Comparison of ENCODE assay signal across 14 cellular contexts in genomic region chr2:203722411-203722810, GRCh38. TPM values are rescaled to one million over a fixed set of nuclear protein-coding genes. Genes with fewer than 3 reads are reported as not detected.
A peak's percentile ranks its signal among the peaks of the same experiment; 100 is the strongest.
DNase-seq lines count a peak whose midpoint lies in the region; FAIRE-seq and TF ChIP-seq lines count a peak whose summit lies in the region.
"Had no signal": no experiment of that assay in that cellular context is flagged by ENCODE, and none has a peak within 500 bp of the region (broad histone marks: within the 10 kb centered on the region; RNA-seq: fewer than 3 reads in every experiment).

No MANE protein-coding gene starts in this region.

- no peak overlapping the region for H2BK120ac ChIP-seq in H9 (ENCODE audit: low read depth, low read length, poor library complexity, severe bottlenecking)

- no peak overlapping the region for H3K18ac ChIP-seq in H9 (ENCODE audit: insufficient read length, low read depth, low read length)

- H2BK15ac ChIP-seq in H9 (ENCODE audit: low read depth, low read length) = no peak overlapping the region

- no peak overlapping the region for H4K8ac ChIP-seq in H9 (replicated peaks; ENCODE audit: insufficient read length, low read depth, low read length)

- H4K91ac ChIP-seq in H9 (ENCODE audit: insufficient read length, low read depth, low read length) = no peak overlapping the region

- peaks cover 2% of the 10 kb centered on the region for H3K9me3 Mint-ChIP-seq in T-helper 1 cell treated with Interleukin-12 subunit alpha and Interleukin-12 subunit beta and Interleukin-4 antibody, amounts not matched to agents 30 μg/mL and 1 μg/mL, for 36 hours
- no peaks in the 10 kb centered on the region; a peak in 1 of 5 replicates for H3K9me3 Mint-ChIP-seq in H9

- no peaks in the 10 kb centered on the region for H3K27me3 Mint-ChIP-seq in T-helper 1 cell treated with Interleukin-12 subunit alpha and Interleukin-12 subunit beta and Interleukin-4 antibody, amounts not matched to agents 30 μg/mL and 1 μg/mL, for 36 hours (ENCODE audit: low read depth)
- H3K27me3 Mint-ChIP-seq in H9 (ENCODE audit: low read depth) = no peaks in the 10 kb centered on the region

- peaks cover 73% of the 10 kb centered on the region for H3K4me1 Mint-ChIP-seq in T-helper 1 cell treated with Interleukin-12 subunit alpha and Interleukin-12 subunit beta and Interleukin-4 antibody, amounts not matched to agents 30 μg/mL and 1 μg/mL, for 36 hours (ENCODE audit: low read depth)
- peaks cover 37 to 38% of the 10 kb centered on the region in 2 experiments for H3K4me1 Mint-ChIP-seq in H9

- DNase-seq in T-helper 1 cell = no peak
- DNase-seq in H9 = no peak
- DNase-seq in NK-92 (lab: John Stamatoyannopoulos, UW; ENCODE audit: unreplicated experiment) = no peak
- no peak for DNase-seq in GM12891 (ENCODE audit: insufficient read length, low spot score)
- DNase-seq in Ammon's horn (ENCODE audit: low spot score) = no peak
- DNase-seq: ACHN, NCI-H1105 treated with DMSO at 0.1 percent for 48 hours, NCI-H524 treated with DMSO at 0.1 percent for 48 hours, posterior cingulate gyrus, SHP77 had no signal

- no peak overlapping the region for H2BK5ac ChIP-seq in H9 (ENCODE audit: insufficient read length, low read length)

- H3K14ac ChIP-seq in H9 (ENCODE audit: insufficient read depth, low read length) = no peak overlapping the region

- H3K36me3 Mint-ChIP-seq in T-helper 1 cell treated with Interleukin-12 subunit alpha and Interleukin-12 subunit beta and Interleukin-4 antibody, amounts not matched to agents 30 μg/mL and 1 μg/mL, for 36 hours (ENCODE audit: low read depth) = peaks cover 64% of the 10 kb centered on the region
- peaks cover 0 to 12% (median 0%) of the 10 kb centered on the region in 3 experiments; a peak in 2 of 7 replicates for H3K36me3 Mint-ChIP-seq in H9 (ENCODE audit: insufficient read depth in 1 of 3, low read depth in 3 of 3)

- no peaks in the 10 kb centered on the region for H4K20me1 ChIP-seq in H9 (ENCODE audit: control insufficient read depth, insufficient read depth, insufficient read length)

- H2BK12ac ChIP-seq in H9 (ENCODE audit: insufficient read length, low read depth, low read length) = no peak overlapping the region

- no peak overlapping the region for H2BK20ac ChIP-seq in H9 (ENCODE audit: low read depth, low read length, poor library complexity, severe bottlenecking)

- no peaks in the 10 kb centered on the region for H3K9me3 ChIP-seq in H9 (ENCODE audit: control insufficient read depth, low read depth, low read length)
- no peaks in the 10 kb centered on the region for H3K9me3 ChIP-seq in iPS-20b (ENCODE audit: insufficient read depth, low read depth, low read length)
- H3K9me3 ChIP-seq: vagina had no signal

- no CpG with 5 or more reads among the region's 2 CpGs for WGBS in H9 (ENCODE audit: extremely low coverage, insufficient read length, low lambda C conversion rate)

- no peaks in the 10 kb centered on the region for H3K23me2 ChIP-seq in H9 (ENCODE audit: insufficient read length, low read depth, low read length, poor library complexity, severe bottlenecking)

- no peak overlapping the region for H3K23ac ChIP-seq in H9 (ENCODE audit: insufficient read length, low read depth, low read length)

- H3T11ph ChIP-seq in H9 (ENCODE audit: low read length) = no peak overlapping the region

- H3K79me1 ChIP-seq in H9 (ENCODE audit: insufficient read depth, low read depth, low read length, poor library complexity, severe bottlenecking) = no peaks in the 10 kb centered on the region

- H4K5ac ChIP-seq in H9 (ENCODE audit: insufficient read length, low read depth, low read length) = no peak overlapping the region

- no peak for TF ChIP-seq POLR2A in GM12891 (IDR thresholded peaks at IDR 0.05; ENCODE audit: low read depth, low read length)

- H3K4me1 ChIP-seq in H9 (ENCODE audit: insufficient read depth, low read length) (peaks cover 10% of the 10 kb centered on the region; the same call in 1 of the 2 replicates), iPS-20b (ENCODE audit: insufficient read depth, low read length) (peaks cover 24% of the 10 kb centered on the region; the same call in 1 of the 2 replicates)
- H3K4me1 ChIP-seq: vagina had no signal

- peak overlapping the region; percentile 83 for H3K4me3 Mint-ChIP-seq in T-helper 1 cell treated with Interleukin-12 subunit alpha and Interleukin-12 subunit beta and Interleukin-4 antibody, amounts not matched to agents 30 μg/mL and 1 μg/mL, for 36 hours
- no peak overlapping the region for H3K4me3 Mint-ChIP-seq in H9

- peak overlapping the region; percentile 96 for H3K27ac Mint-ChIP-seq in T-helper 1 cell treated with Interleukin-12 subunit alpha and Interleukin-12 subunit beta and Interleukin-4 antibody, amounts not matched to agents 30 μg/mL and 1 μg/mL, for 36 hours
- peak overlapping the region; percentile 41 to 96 (median 94); a peak in 5 of 7 replicates for H3K27ac Mint-ChIP-seq in H9

- H3K27ac ChIP-seq in H9 (ENCODE audit: insufficient read length, low read depth, low read length) (no peak overlapping the region), VCaP (peak overlapping the region; percentile 56), iPS-20b (ENCODE audit: low read length) (no peak overlapping the region)
- H3K27ac ChIP-seq: vagina had no signal

- H3K56ac ChIP-seq in H9 (ENCODE audit: insufficient read length, low read depth, low read length) = no peak overlapping the region

- H3K4ac ChIP-seq in H9 (ENCODE audit: low read depth, low read length) = no peak overlapping the region

- TF ChIP-seq CTCF in H9 (conservative IDR thresholded peaks at IDR 0.05) (no peak), VCaP (conservative IDR thresholded peaks at IDR 0.05) (no peak)

- no peaks in the 10 kb centered on the region for H3K79me2 ChIP-seq in H9 (ENCODE audit: insufficient read depth, low read length)

- FAIRE-seq in GM12891 (lab: Jason Lieb, UNC) = no peak

- H3K9ac ChIP-seq in H9 (ENCODE audit: extremely low read depth, insufficient read length, low read length) (no peak overlapping the region), iPS-20b (ENCODE audit: low read depth, low read length) (peak overlapping the region; percentile 34; the same call in 1 of the 2 replicates)

- H2AFZ ChIP-seq in H9 (ENCODE audit: low read length) = no peak overlapping the region

- H2AK5ac ChIP-seq in H9 (ENCODE audit: insufficient read length, low read length) = no peak overlapping the region

- H3K4me3 ChIP-seq in iPS-20b (ENCODE audit: low read length) = no peak overlapping the region
- H3K4me3 ChIP-seq: vagina had no signal

- H3K27me3 ChIP-seq in H9 (ENCODE audit: insufficient read depth, low read length) (no peaks in the 10 kb centered on the region), iPS-20b (ENCODE audit: insufficient read depth, low read length) (no peaks in the 10 kb centered on the region)
- H3K27me3 ChIP-seq: vagina had no signal

- peak overlapping the region; percentile 13 for H3K4me2 ChIP-seq in H9 (ENCODE audit: insufficient read depth, insufficient read length, low read length)

- H3K36me3 ChIP-seq in iPS-20b (ENCODE audit: insufficient read depth, low read depth, low read length) = no peaks in the 10 kb centered on the region
- H3K36me3 ChIP-seq: vagina had no signal

TF ChIP-seq in GM12891, 5 proteins besides CTCF, POLR2A, EP300 and RAD21:
- TF ChIP-seq POU2F2 (IDR thresholded peaks at IDR 0.05; ENCODE audit: low read depth, low read length) (no peak), SPI1 (IDR thresholded peaks at IDR 0.05; ENCODE audit: low read depth, low read length) (no peak), POLR2AphosphoS5 (IDR thresholded peaks at IDR 0.05; ENCODE audit: low read depth, low read length) (no peak), PAX5 (IDR thresholded peaks at IDR 0.05; ENCODE audit: insufficient read depth, low read length, severe bottlenecking) (no peak), TAF1 (IDR thresholded peaks at IDR 0.05; ENCODE audit: low read depth, low read length) (no peak)

RNA-seq across cellular contexts. Expression of gene CD28, which starts 16.0 kb away (rescaled TPM):
- total RNA-seq in H9 (2021) = not detected in 2 replicates
- polyA plus RNA-seq in GM12891 (2012; ENCODE audit: low read depth, missing spikeins) = 0.15 TPM
